In genomic region chr20:44961024-44961866, GRCh38 we compare ENCODE assay signal across 8 cellular contexts. TPM values are rescaled to one million over a fixed set of nuclear protein-coding genes. Genes with fewer than 3 reads are reported as not detected.
DNase-seq lines count a peak whose midpoint lies in the region; ATAC-seq and TF ChIP-seq lines count a peak whose summit lies in the region.

No MANE protein-coding gene starts in this region.

- no peaks in the 10 kb centered on the region for H3K9me2 ChIP-seq in hepatocyte (replicated peaks; ENCODE audit: insufficient read depth)

- no peaks in the 10 kb centered on the region for H3K9me3 ChIP-seq in RWPE2 (ENCODE audit: severe bottlenecking)
- H3K9me3 ChIP-seq in hepatocyte (ENCODE audit: low read depth) = no peaks in the 10 kb centered on the region
- no peaks in the 10 kb centered on the region for H3K9me3 ChIP-seq in upper lobe of right lung

- H3K27ac Mint-ChIP-seq in activated naive CD4-positive, alpha-beta T cell treated with anti-CD3 and anti-CD28 coated beads, Interleukin-2, amount 50 U/mL, for 24 hours = peak overlapping the region; percentile 99

- H3K36me3 Mint-ChIP-seq in activated naive CD4-positive, alpha-beta T cell treated with anti-CD3 and anti-CD28 coated beads, Interleukin-2, amount 50 U/mL, for 24 hours = peaks cover 16% of the 10 kb centered on the region

- no peak for TF ChIP-seq CTCF in RWPE2 (IDR thresholded peaks at IDR 0.05; ENCODE audit: poor library complexity, severe bottlenecking)
- no peak for TF ChIP-seq CTCF in hepatocyte (IDR thresholded peaks at IDR 0.05; ENCODE audit: poor library complexity)
- no peak for TF ChIP-seq CTCF in upper lobe of right lung (IDR thresholded peaks at IDR 0.05)

- no peak for DNase-seq in activated naive CD4-positive, alpha-beta T cell (lab: John Stamatoyannopoulos, UW)
- no peak for DNase-seq in RWPE2 (ENCODE audit: low spot score)
- DNase-seq in hepatocyte (ENCODE audit: low spot score) = no peak
- no peak for DNase-seq in upper lobe of right lung
- DNase-seq in stimulated activated CD8-positive, alpha-beta memory T cell treated with anti-CD3 and anti-CD28 coated beads, Interleukin-4, amount 100 ng/mL, for 48 hours = no peak
- no peak for DNase-seq in iPS-NIHi11 (ENCODE audit: low spot score)

- H3K4me3 Mint-ChIP-seq in activated naive CD4-positive, alpha-beta T cell treated with anti-CD3 and anti-CD28 coated beads, Interleukin-2, amount 50 U/mL, for 24 hours = peak overlapping the region; percentile 44

- H3K4me1 ChIP-seq in RWPE2 (ENCODE audit: insufficient read depth, poor library complexity, severe bottlenecking) (peaks cover 29% of the 10 kb centered on the region), hepatocyte (ENCODE audit: insufficient read depth) (peaks cover 18% of the 10 kb centered on the region), upper lobe of right lung (peaks cover 13% of the 10 kb centered on the region)

- peak overlapping the region; percentile 81 for H3K27ac ChIP-seq in RWPE2 (ENCODE audit: poor library complexity, severe bottlenecking)
- H3K27ac ChIP-seq in hepatocyte = peak overlapping the region; percentile 86
- H3K27ac ChIP-seq in upper lobe of right lung = peak overlapping the region; percentile 67

- H3K4me2 ChIP-seq in hepatocyte = peak overlapping the region; percentile 84

- peaks cover 33% of the 10 kb centered on the region for H3K79me2 ChIP-seq in hepatocyte

- no peak overlapping the region for H2AFZ ChIP-seq in hepatocyte

- H4K20me1 ChIP-seq in hepatocyte (ENCODE audit: insufficient read depth, poor library complexity, severe bottlenecking) = no peaks in the 10 kb centered on the region

- H3K4me3 ChIP-seq in RWPE2 (ENCODE audit: severe bottlenecking) = no peak overlapping the region
- no peak overlapping the region for H3K4me3 ChIP-seq in hepatocyte
- H3K4me3 ChIP-seq in upper lobe of right lung = no peak overlapping the region

- H3K9me3 Mint-ChIP-seq in activated naive CD4-positive, alpha-beta T cell treated with anti-CD3 and anti-CD28 coated beads, Interleukin-2, amount 50 U/mL, for 24 hours = no peaks in the 10 kb centered on the region

- no peak for ATAC-seq in RWPE2 (ENCODE audit: low read depth)
- ATAC-seq in upper lobe of right lung = no peak
- no peak for ATAC-seq in GM19351 (IDR thresholded peaks at IDR 0.05; ENCODE audit: unreplicated experiment)

- peaks cover 72% of the 10 kb centered on the region for H3K4me1 Mint-ChIP-seq in activated naive CD4-positive, alpha-beta T cell treated with anti-CD3 and anti-CD28 coated beads, Interleukin-2, amount 50 U/mL, for 24 hours

- peaks cover 21% of the 10 kb centered on the region for H3K36me3 ChIP-seq in RWPE2 (ENCODE audit: low read depth)
- no peaks in the 10 kb centered on the region for H3K36me3 ChIP-seq in hepatocyte (replicated peaks; ENCODE audit: insufficient read depth, low read depth)
- H3K36me3 ChIP-seq in upper lobe of right lung = peaks cover 2% of the 10 kb centered on the region

- H3K27me3 ChIP-seq in RWPE2 (ENCODE audit: insufficient read depth, poor library complexity, severe bottlenecking) = no peaks in the 10 kb centered on the region
- H3K27me3 ChIP-seq in hepatocyte = no peaks in the 10 kb centered on the region
- no peaks in the 10 kb centered on the region for H3K27me3 ChIP-seq in upper lobe of right lung

- 17% methylated on average over 4 of the region's 4 CpGs for WGBS in hepatocyte (ENCODE audit: low lambda C conversion rate, missing lambda C conversion rate)

- intact Hi-C loops in upper lobe of right lung (cut with DNase I) = no loop called here

- H3K27me3 Mint-ChIP-seq in activated naive CD4-positive, alpha-beta T cell treated with anti-CD3 and anti-CD28 coated beads, Interleukin-2, amount 50 U/mL, for 24 hours = no peaks in the 10 kb centered on the region

RNA-seq across cellular contexts. Expression of gene TOMM34, which starts 1.0 kb away (rescaled TPM):
- 32.0 and 41.6 TPM in 2 replicates for total RNA-seq in hepatocyte
- 44.1 and 50.0 TPM in 2 replicates for polyA plus RNA-seq in hepatocyte
- total RNA-seq in upper lobe of right lung = 16.0 TPM

RNA-seq across cellular contexts. Expression of gene STK4, which starts 5.1 kb away (rescaled TPM):
- total RNA-seq in hepatocyte = 16.5 and 21.4 TPM in 2 replicates
- polyA plus RNA-seq in hepatocyte = 11.4 and 16.4 TPM in 2 replicates
- 52.6 TPM for total RNA-seq in upper lobe of right lung

RNA-seq across cellular contexts. Expression of gene PABPC1L, which starts 51.4 kb away (rescaled TPM):
- total RNA-seq in hepatocyte = 18.0 and 23.5 TPM in 2 replicates
- polyA plus RNA-seq in hepatocyte = 15.6 and 29.6 TPM in 2 replicates
- 46.4 TPM for total RNA-seq in upper lobe of right lung
